22 cellular contexts compared by ENCODE assay signal in the genomic region with DNA sequence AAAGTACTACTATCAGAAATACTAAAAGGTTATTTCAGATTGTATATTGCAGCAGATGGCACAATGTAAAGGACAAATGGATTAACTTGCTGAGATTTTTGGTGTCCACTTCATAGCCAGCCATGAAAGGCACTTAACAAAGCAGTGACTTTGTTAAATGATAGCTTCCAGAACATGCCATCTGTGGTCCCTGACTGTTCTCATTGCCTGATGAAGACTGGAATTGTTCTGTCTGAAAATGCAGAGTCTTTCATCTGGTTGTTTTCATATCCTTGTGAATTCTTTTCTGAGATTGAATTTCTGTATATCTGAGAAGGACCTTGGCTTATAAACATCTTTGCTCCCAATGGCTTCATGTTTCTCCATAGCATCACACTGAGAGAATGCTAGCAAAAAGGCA. TPM values are rescaled to one million over a fixed set of nuclear protein-coding genes. Genes with fewer than 3 reads are reported as not detected.
A peak's percentile ranks its signal among the peaks of the same experiment; 100 is the strongest.
DNase-seq lines count a peak whose midpoint lies in the region; ATAC-seq and TF ChIP-seq lines count a peak whose summit lies in the region.
"Had no signal": no experiment of that assay in that cellular context is flagged by ENCODE, and none has a peak within 500 bp of the region (broad histone marks: within the 10 kb centered on the region; RNA-seq: fewer than 3 reads in every experiment).

No MANE protein-coding gene starts in this region.

- no peaks in the 10 kb centered on the region for H3K27me3 Mint-ChIP-seq in GM23338 (ENCODE audit: insufficient read depth, low read depth, poor library complexity)
- H3K27me3 Mint-ChIP-seq: CD4-positive, CD25-positive, alpha-beta regulatory T cell had no signal

- peak overlapping the region; percentile 36; the same call in 1 of the 2 replicates for H3K4me2 ChIP-seq in GM23338
- H3K4me2 ChIP-seq in OCI-LY7 (ENCODE audit: low read length): no peak overlapping the region

- peaks cover 13% of the 10 kb centered on the region; the same call in 1 of the 2 replicates for H3K9me2 ChIP-seq in GM23338 (ENCODE audit: insufficient read depth)
- H3K9me2 ChIP-seq in OCI-LY7 (ENCODE audit: insufficient read depth, low read length): no peaks in the 10 kb centered on the region

- H3K36me3 ChIP-seq in GM23338 (ENCODE audit: insufficient read depth): no peaks in the 10 kb centered on the region
- H3K36me3 ChIP-seq in OCI-LY7 (ENCODE audit: insufficient read depth, low read length): no peaks in the 10 kb centered on the region
- H3K36me3 ChIP-seq: BE2C had no signal

- DNase-seq in GM23338 (ENCODE audit: low spot score) (no peak), NCI-H524 treated with DMSO at 0.1 percent for 48 hours (lab: John Stamatoyannopoulos, UW) (peak; percentile 65), globus pallidus (ENCODE audit: low spot score) (peak; percentile 37), superior temporal gyrus (ENCODE audit: extremely low spot score) (peak; percentile 57), OCI-LY7 (ENCODE audit: low spot score) (no peak), NCI-H748 (lab: John Stamatoyannopoulos, UW; ENCODE audit: unreplicated experiment) (no peak)
- DNase-seq in stimulated activated CD4-positive, alpha-beta T cell treated with anti-CD3 and anti-CD28 coated beads, Interleukin-4, amount 100 ng/mL, for 1 hour: no peak
- DNase-seq: BE2C; C1 segment of cervical spinal cord; CD4-positive, CD25-positive, alpha-beta regulatory T cell; CD8-positive, alpha-beta memory T cell; COR-L47; DMS 273 treated with DMSO at 0.1 percent for 48 hours; DMS53; DND-41; EL; H9; IMR-90 had no signal

- POLR2A ChIA-PET in OCI-LY7 (lab: Charles Lee): interaction anchor here (0.7 to 0.9 kb wide), 3 partner anchors 10 to 666 kb away, joined by 3 to 4 read pairs (median 4); no protein-coding TSS in a partner anchor

- no peak overlapping the region for H3K4me3 ChIP-seq in GM23338
- H3K4me3 ChIP-seq in OCI-LY7 (ENCODE audit: low read depth, low read length, poor library complexity, severe bottlenecking): no peak overlapping the region
- H3K4me3 ChIP-seq: GM12878 had no signal

- no peaks in the 10 kb centered on the region for H3K27me3 ChIP-seq in GM23338 (ENCODE audit: insufficient read depth)
- H3K27me3 ChIP-seq: BE2C had no signal

- TF ChIP-seq CTCF in GM23338 (conservative IDR thresholded peaks at IDR 0.05; ENCODE audit: low read depth in 2 of 2) (no peak), OCI-LY7 (conservative IDR thresholded peaks at IDR 0.05; ENCODE audit: low read length) (no peak)

- no peak for ATAC-seq in GM23338
- ATAC-seq: GM12878 had no signal

- no peak overlapping the region for H3K27ac Mint-ChIP-seq in GM23338
- H3K27ac Mint-ChIP-seq: CD4-positive, CD25-positive, alpha-beta regulatory T cell; CD8-positive, alpha-beta memory T cell; H9 had no signal

- peaks cover 23% of the 10 kb centered on the region for H3K4me1 Mint-ChIP-seq in GM23338
- H3K4me1 Mint-ChIP-seq: CD4-positive, CD25-positive, alpha-beta regulatory T cell; CD8-positive, alpha-beta memory T cell had no signal

- intact Hi-C loops in OCI-LY7 (cut with micrococcal nuclease; ENCODE audit: unreplicated experiment): no loop called here

- H3F3A ChIP-seq in GM23338 (replicated peaks; ENCODE audit: low read depth): no peaks in the 10 kb centered on the region

- no peak overlapping the region for H3K4me3 Mint-ChIP-seq in GM23338
- H3K4me3 Mint-ChIP-seq: CD4-positive, CD25-positive, alpha-beta regulatory T cell; CD8-positive, alpha-beta memory T cell; H9 had no signal

- H3K27ac ChIP-seq in GM23338 (ENCODE audit: low read depth) (no peak overlapping the region), OCI-LY7 (ENCODE audit: low read depth, low read length, poor library complexity, severe bottlenecking) (no peak overlapping the region)
- H3K27ac ChIP-seq: HL-60 had no signal

- H3K79me2 ChIP-seq in GM23338 (replicated peaks; ENCODE audit: insufficient read depth) (no peaks in the 10 kb centered on the region), OCI-LY7 (ENCODE audit: insufficient read depth, low read depth, low read length) (no peaks in the 10 kb centered on the region)

- no peaks in the 10 kb centered on the region for H3K9me3 Mint-ChIP-seq in GM23338
- H3K9me3 Mint-ChIP-seq: H9 had no signal

- BruUV-seq in OCI-LY7 (replicated peaks; lab: Mats Ljungman, UMichigan): no TSS peak

- CTCF ChIA-PET in OCI-LY7 (lab: Charles Lee; ENCODE audit: unreplicated experiment): no interaction called here

- H4K20me1 ChIP-seq in GM23338 (replicated peaks; ENCODE audit: insufficient read depth) (no peaks in the 10 kb centered on the region), OCI-LY7 (ENCODE audit: insufficient read depth, low read length) (no peaks in the 10 kb centered on the region)

- no peaks in the 10 kb centered on the region for H3K36me3 Mint-ChIP-seq in GM23338 (ENCODE audit: low read depth)
- H3K36me3 Mint-ChIP-seq: CD4-positive, CD25-positive, alpha-beta regulatory T cell; CD8-positive, alpha-beta memory T cell had no signal

- no peak overlapping the region for H2AFZ ChIP-seq in GM23338
- H2AFZ ChIP-seq in OCI-LY7 (ENCODE audit: low read length): no peak overlapping the region

- H3K4me1 ChIP-seq in GM23338 (ENCODE audit: insufficient read depth): peaks cover 15% of the 10 kb centered on the region
- H3K4me1 ChIP-seq in OCI-LY7 (ENCODE audit: insufficient read depth, low read length, poor library complexity, severe bottlenecking): no peaks in the 10 kb centered on the region

- H3K9me3 ChIP-seq in OCI-LY7 (ENCODE audit: low read length): no peaks in the 10 kb centered on the region
- H3K9me3 ChIP-seq: BE2C had no signal

TF ChIP-seq in GM23338, 12 proteins besides CTCF, POLR2A, EP300 and RAD21 (continues in another document):
- no peak for TF ChIP-seq CREB1 (CRISPR knock-in tag; IDR thresholded peaks at IDR 0.05; ENCODE audit: low read depth)
- no peak for TF ChIP-seq POLR2AphosphoS5 (IDR thresholded peaks at IDR 0.05; ENCODE audit: low read depth)
- TF ChIP-seq, protein P1, sequence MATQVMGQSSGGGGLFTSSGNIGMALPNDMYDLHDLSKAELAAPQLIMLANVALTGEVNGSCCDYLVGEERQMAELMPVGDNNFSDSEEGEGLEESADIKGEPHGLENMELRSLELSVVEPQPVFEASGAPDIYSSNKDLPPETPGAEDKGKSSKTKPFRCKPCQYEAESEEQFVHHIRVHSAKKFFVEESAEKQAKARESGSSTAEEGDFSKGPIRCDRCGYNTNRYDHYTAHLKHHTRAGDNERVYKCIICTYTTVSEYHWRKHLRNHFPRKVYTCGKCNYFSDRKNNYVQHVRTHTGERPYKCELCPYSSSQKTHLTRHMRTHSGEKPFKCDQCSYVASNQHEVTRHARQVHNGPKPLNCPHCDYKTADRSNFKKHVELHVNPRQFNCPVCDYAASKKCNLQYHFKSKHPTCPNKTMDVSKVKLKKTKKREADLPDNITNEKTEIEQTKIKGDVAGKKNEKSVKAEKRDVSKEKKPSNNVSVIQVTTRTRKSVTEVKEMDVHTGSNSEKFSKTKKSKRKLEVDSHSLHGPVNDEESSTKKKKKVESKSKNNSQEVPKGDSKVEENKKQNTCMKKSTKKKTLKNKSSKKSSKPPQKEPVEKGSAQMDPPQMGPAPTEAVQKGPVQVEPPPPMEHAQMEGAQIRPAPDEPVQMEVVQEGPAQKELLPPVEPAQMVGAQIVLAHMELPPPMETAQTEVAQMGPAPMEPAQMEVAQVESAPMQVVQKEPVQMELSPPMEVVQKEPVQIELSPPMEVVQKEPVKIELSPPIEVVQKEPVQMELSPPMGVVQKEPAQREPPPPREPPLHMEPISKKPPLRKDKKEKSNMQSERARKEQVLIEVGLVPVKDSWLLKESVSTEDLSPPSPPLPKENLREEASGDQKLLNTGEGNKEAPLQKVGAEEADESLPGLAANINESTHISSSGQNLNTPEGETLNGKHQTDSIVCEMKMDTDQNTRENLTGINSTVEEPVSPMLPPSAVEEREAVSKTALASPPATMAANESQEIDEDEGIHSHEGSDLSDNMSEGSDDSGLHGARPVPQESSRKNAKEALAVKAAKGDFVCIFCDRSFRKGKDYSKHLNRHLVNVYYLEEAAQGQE (IDR thresholded peaks at IDR 0.05; ENCODE audit: unreplicated experiment): no peak
- no peak for TF ChIP-seq STAT1 (IDR thresholded peaks at IDR 0.05; ENCODE audit: unreplicated experiment)
- no peak for TF ChIP-seq EZH2phosphoT487 (IDR thresholded peaks at IDR 0.05; ENCODE audit: unreplicated experiment)

RNA-seq across cellular contexts. Expression of a gene that starts 44.4 kb away (rescaled TPM):
- 0.27 and 1.3 TPM in 2 replicates for total RNA-seq in GM23338 (2014; rRNA removed; shearing (Covaris generic))
- polyA plus RNA-seq in GM23338 (2016; fragmentation: Nextera tagmentation; extraction: Ambion mirVana): 0.34 and 0.47 TPM in 2 replicates
- total RNA-seq in OCI-LY7 (2014; rRNA removed; shearing (Covaris generic)): not detected in 2 replicates
- not detected in 2 replicates for total RNA-seq in OCI-LY7 (2022)
- total RNA-seq: A172; CD4-positive, CD25-positive, alpha-beta regulatory T cell; CD8-positive, alpha-beta memory T cell; GM12878; HT1080; IMR-90 had no signal
- polyA plus RNA-seq: CD4-positive, CD25-positive, alpha-beta regulatory T cell; CD8-positive, alpha-beta memory T cell; GM12878; IMR-90 had no signal

Comparison
In these comparisons a context has a peak if more than half of its experiments do, and no peak if none do; other contexts are left out.
1. DNase-seq: peak in NCI-H524 treated with DMSO at 0.1 percent for 48 hours (single experiment), globus pallidus (single experiment) and superior temporal gyrus (single experiment); none in GM23338 (single experiment), OCI-LY7 (single experiment), NCI-H748 (single experiment) and stimulated activated CD4-positive, alpha-beta T cell treated with anti-CD3 and anti-CD28 coated beads, Interleukin-4, amount 100 ng/mL, for 1 hour (single experiment).